11 cellular contexts compared by ENCODE assay signal in the genomic region with DNA sequence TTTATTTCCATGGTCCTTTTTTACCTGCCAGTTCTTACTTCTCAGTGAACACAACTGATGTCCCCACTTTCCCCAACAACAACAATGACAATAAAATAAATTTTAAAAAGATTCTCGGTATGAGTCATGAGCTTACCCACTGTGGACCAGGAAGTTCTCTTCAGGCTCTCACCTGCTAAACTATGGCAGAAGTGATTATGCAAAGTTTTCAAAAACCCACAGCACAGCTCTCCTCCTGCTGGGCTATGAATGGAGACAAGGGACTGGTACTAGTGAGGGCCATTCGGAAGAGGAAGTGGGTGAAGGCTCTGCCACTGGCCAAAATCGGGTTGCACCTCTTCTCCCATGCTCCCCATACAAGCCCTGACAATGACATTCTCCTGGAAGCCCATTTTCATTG.
DNase-seq lines count a peak whose midpoint lies in the region; ATAC-seq and TF ChIP-seq lines count a peak whose summit lies in the region.
"Had no signal": no experiment of that assay in that cellular context is flagged by ENCODE, and none has a peak within 500 bp of the region (broad histone marks: within the 10 kb centered on the region; RNA-seq: fewer than 3 reads in every experiment).

No MANE protein-coding gene starts in this region.

- DNase-seq in GM10266 (ENCODE audit: extremely low spot score) (peak; percentile 39), NCI-H69 (lab: John Stamatoyannopoulos, UW) (no peak), NK-92 (lab: John Stamatoyannopoulos, UW; ENCODE audit: unreplicated experiment) (no peak), NCI-H2227 (lab: John Stamatoyannopoulos, UW; ENCODE audit: unreplicated experiment) (no peak)
- DNase-seq in activated naive CD4-positive, alpha-beta T cell treated with anti-CD3 and anti-CD28 coated beads, Interleukin-2, amount 50 U/mL, for 16 hours: no peak
- DNase-seq: heart left ventricle; spleen; stimulated activated naive CD4-positive, alpha-beta T cell had no signal

- ATAC-seq in GM19324 (IDR thresholded peaks at IDR 0.05; ENCODE audit: low FRiP score, unreplicated experiment) (peak; percentile 98), HG02798 (IDR thresholded peaks at IDR 0.05; ENCODE audit: poor library complexity, unreplicated experiment) (peak; percentile 98), HG03558 (IDR thresholded peaks at IDR 0.05; ENCODE audit: extremely low read depth, unreplicated experiment) (peak; percentile 91)
- ATAC-seq: heart left ventricle had no signal

- TF ChIP-seq CTCF in GM10266 (IDR thresholded peaks at IDR 0.05; ENCODE audit: control insufficient read depth, insufficient read depth, low read depth, missing control alignments): no peak
